Comparison of ENCODE assay signal across 29 cellular contexts in the genomic region with DNA sequence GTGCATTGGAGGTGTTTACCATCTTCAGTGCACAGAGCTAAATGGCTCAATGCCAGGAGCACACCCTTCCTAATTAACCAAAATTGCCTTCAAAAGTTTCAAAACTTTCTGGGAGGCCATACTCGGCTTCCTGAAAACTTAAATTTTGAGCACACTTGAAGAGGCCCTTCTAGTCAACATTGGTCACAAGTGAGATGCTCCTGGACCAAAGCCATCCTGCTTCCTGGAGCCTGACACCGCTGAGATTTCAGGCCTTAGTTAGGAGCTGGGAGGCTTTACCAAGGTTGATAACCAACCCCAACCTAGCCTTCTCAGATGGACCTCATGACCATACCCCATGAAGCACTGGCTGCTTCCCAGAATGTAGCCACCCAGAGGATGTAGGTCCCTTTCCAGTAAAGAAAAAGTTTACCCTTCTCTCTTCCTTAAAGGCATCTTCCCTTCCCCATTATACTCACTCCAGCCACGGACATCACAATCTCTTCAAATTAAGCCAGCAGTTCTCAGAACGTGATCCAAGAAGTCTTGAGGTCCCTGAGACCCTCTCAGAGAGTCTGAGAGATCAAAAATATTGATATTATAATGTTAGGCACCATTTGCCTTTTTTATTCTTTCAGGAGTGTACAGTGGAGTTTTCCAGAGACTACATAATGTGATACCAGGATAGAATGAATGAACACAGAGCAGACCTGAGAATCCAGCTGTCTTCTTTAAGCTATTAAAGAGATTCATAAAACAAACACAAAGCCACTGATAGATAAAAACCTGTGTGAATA. TPM values are rescaled to one million over a fixed set of nuclear protein-coding genes. Genes with fewer than 3 reads are reported as not detected.
"Had no signal": no experiment of that assay in that cellular context is flagged by ENCODE, and none has a peak within 500 bp of the region (broad histone marks: within the 10 kb centered on the region; RNA-seq: fewer than 3 reads in every experiment).

No MANE protein-coding gene starts in this region.

- DNase-seq: central memory CD4-positive, alpha-beta T cell; effector CD8-positive, alpha-beta T cell; foreskin keratinocyte; heart left ventricle; hippocampal formation; immature natural killer cell; islet precursor cell; mesenchymal stem cell; mucosa of descending colon; naive B cell; psoas muscle; right cardiac atrium; stimulated activated CD4-positive, alpha-beta T cell treated with anti-CD3 and anti-CD28 coated beads, Interleukin-15, amount 100 ng/mL, for 24 hours; stimulated activated CD4-positive, alpha-beta T cell treated with anti-CD3 and anti-CD28 coated beads, Interleukin-4, amount 100 ng/mL, for 1 hour; stimulated activated CD8-positive, alpha-beta memory T cell treated with anti-CD3 and anti-CD28 coated beads, Interleukin-4, amount 100 ng/mL, for 48 hours; stimulated activated naive CD4-positive, alpha-beta T cell; stimulated activated naive CD8-positive, alpha-beta T cell treated with anti-CD3 and anti-CD28 coated beads, Interleukin-15, amount 100 ng/mL, for 72 hours; trophoblast cell had no signal

- H3K4me1 Mint-ChIP-seq: immature natural killer cell; naive B cell; stimulated activated naive CD8-positive, alpha-beta T cell treated with anti-CD3 and anti-CD28 coated beads, Interleukin-15, amount 100 ng/mL, for 72 hours had no signal

- H3K36me3 ChIP-seq: esophagus muscularis mucosa, gastroesophageal sphincter, heart left ventricle, suprapubic skin had no signal

- FAIRE-seq: colon, endothelial cell of umbilical vein, urothelium cell line had no signal

- H3K9me3 Mint-ChIP-seq: natural killer cell treated with Interleukin-12 subunit alpha and Interleukin-12 subunit beta and Interleukin-15 and Interleukin-18, amount 100 ng/mL, for 72 hours; stimulated activated naive CD8-positive, alpha-beta T cell treated with anti-CD3 and anti-CD28 coated beads, Interleukin-15, amount 100 ng/mL, for 72 hours had no signal

- H3K9ac ChIP-seq: parathyroid adenoma had no signal

- H3K27me3 ChIP-seq: foreskin keratinocyte, gastroesophageal sphincter, heart left ventricle, suprapubic skin had no signal

- H3K4me1 ChIP-seq: esophagus muscularis mucosa, foreskin keratinocyte, gastroesophageal sphincter, heart left ventricle, parathyroid adenoma, psoas muscle, suprapubic skin had no signal

- H3K79me2 ChIP-seq: parathyroid adenoma had no signal

- H3K9me3 ChIP-seq: esophagus muscularis mucosa, gastroesophageal sphincter, heart left ventricle, mucosa of descending colon, psoas muscle, suprapubic skin had no signal

- H3K36me3 Mint-ChIP-seq: immature natural killer cell; mesothelial cell of epicardium; naive B cell; natural killer cell treated with Interleukin-12 subunit alpha and Interleukin-12 subunit beta and Interleukin-15 and Interleukin-18, amount 100 ng/mL, for 72 hours had no signal

- H3K27ac ChIP-seq: esophagus muscularis mucosa, foreskin keratinocyte, gastroesophageal sphincter, heart left ventricle, parathyroid adenoma, psoas muscle, suprapubic skin had no signal

- H3K4me3 ChIP-seq: esophagus muscularis mucosa, gastroesophageal sphincter, heart left ventricle, mucosa of descending colon, psoas muscle, skin epidermis, suprapubic skin had no signal

- H3K27ac Mint-ChIP-seq: immature natural killer cell; mesothelial cell of epicardium; naive B cell; natural killer cell treated with Interleukin-12 subunit alpha and Interleukin-12 subunit beta and Interleukin-15 and Interleukin-18, amount 100 ng/mL, for 72 hours; stimulated activated naive CD8-positive, alpha-beta T cell treated with anti-CD3 and anti-CD28 coated beads, Interleukin-15, amount 100 ng/mL, for 72 hours had no signal

- H2AFZ ChIP-seq: parathyroid adenoma had no signal

- H3K4me3 Mint-ChIP-seq: immature natural killer cell; mesothelial cell of epicardium; naive B cell; natural killer cell treated with Interleukin-12 subunit alpha and Interleukin-12 subunit beta and Interleukin-15 and Interleukin-18, amount 100 ng/mL, for 72 hours; neural crest cell; stimulated activated naive CD8-positive, alpha-beta T cell treated with anti-CD3 and anti-CD28 coated beads, Interleukin-15, amount 100 ng/mL, for 72 hours had no signal

RNA-seq across cellular contexts. Expression of gene SPTLC3, which starts 32.8 kb away (rescaled TPM):
- total RNA-seq: natural killer cell treated with Interleukin-12 subunit alpha and Interleukin-12 subunit beta and Interleukin-15 and Interleukin-18, amount 100 ng/mL, for 72 hours had no signal
